In the genomic region with DNA sequence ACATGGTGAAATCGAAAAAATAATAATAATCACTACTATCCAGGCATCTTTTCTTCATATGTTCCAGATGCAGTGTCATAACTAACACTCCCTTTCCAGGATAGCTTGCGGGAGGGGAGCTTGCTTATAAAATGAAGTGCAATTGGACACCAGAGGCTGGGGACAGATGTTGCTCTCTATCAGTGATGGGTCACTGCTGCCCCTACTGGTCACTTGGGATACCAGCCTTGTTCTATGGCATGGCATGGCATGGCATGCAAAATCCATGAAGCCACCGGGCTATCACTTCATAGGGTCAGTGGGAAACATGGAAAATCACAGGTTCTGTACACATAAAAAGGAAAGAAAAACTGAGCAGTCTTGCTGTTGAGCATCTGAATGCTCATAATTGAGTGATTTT, we compare ENCODE assay signal across 8 cellular contexts.
DNase-seq lines count a peak whose midpoint lies in the region; ATAC-seq and TF ChIP-seq lines count a peak whose summit lies in the region.

No MANE protein-coding gene starts in this region.

- no peak overlapping the region for H3K27ac ChIP-seq in CD4-positive, alpha-beta T cell (ENCODE audit: low read depth, low read length)

- H3K9me3 Mint-ChIP-seq in type B pancreatic cell: no peaks in the 10 kb centered on the region
- no peaks in the 10 kb centered on the region for H3K9me3 Mint-ChIP-seq in CD4-positive, alpha-beta T cell

- DNase-seq in CD1c-positive myeloid dendritic cell (ENCODE audit: extremely low spot score): peak; percentile 5
- peak; percentile 7 for DNase-seq in HPDE6-E6E7 (ENCODE audit: extremely low spot score)
- DNase-seq in UCSD-AML1 (lab: John Stamatoyannopoulos, UW; ENCODE audit: unreplicated experiment): peak; percentile 15
- DNase-seq in glomerular visceral epithelial cell (ENCODE audit: extremely low spot score): peak; percentile 17
- DNase-seq in type B pancreatic cell (ENCODE audit: extremely low spot score, unreplicated experiment): no peak
- no peak for DNase-seq in NCI-H187 treated with DMSO at 0.1 percent for 48 hours (lab: John Stamatoyannopoulos, UW)
- no peak for DNase-seq in CD4-positive, alpha-beta T cell

- peak; percentile 68 for TF ChIP-seq CTCF in type B pancreatic cell (conservative IDR thresholded peaks at IDR 0.05)
- no peak for TF ChIP-seq CTCF in CD4-positive, alpha-beta T cell (IDR thresholded peaks at IDR 0.05)

- H3K27ac Mint-ChIP-seq in type B pancreatic cell: no peak overlapping the region
- H3K27ac Mint-ChIP-seq in CD4-positive, alpha-beta T cell: no peak overlapping the region

- no peaks in the 10 kb centered on the region for H3K36me3 Mint-ChIP-seq in type B pancreatic cell
- no peaks in the 10 kb centered on the region for H3K36me3 Mint-ChIP-seq in CD4-positive, alpha-beta T cell (ENCODE audit: low read depth)

- intact Hi-C loops in CD4-positive, alpha-beta T cell (cut with DNase I, micrococcal nuclease): no loop called here

- H3K27me3 ChIP-seq in CD4-positive, alpha-beta T cell (ENCODE audit: control insufficient read depth, insufficient read depth, low read length): no peaks in the 10 kb centered on the region

- H3K4me3 Mint-ChIP-seq in type B pancreatic cell: no peak overlapping the region
- H3K4me3 Mint-ChIP-seq in CD4-positive, alpha-beta T cell: no peak overlapping the region

- CTCF ChIA-PET in CD4-positive, alpha-beta T cell (lab: Charles Lee): no interaction called here

- no peaks in the 10 kb centered on the region for H3K27me3 Mint-ChIP-seq in type B pancreatic cell
- H3K27me3 Mint-ChIP-seq in CD4-positive, alpha-beta T cell: no peaks in the 10 kb centered on the region

- peak; percentile 67 for ATAC-seq in GM18498 (IDR thresholded peaks at IDR 0.05; ENCODE audit: unreplicated experiment)
- ATAC-seq in CD4-positive, alpha-beta T cell (ENCODE audit: poor library complexity): no peak

- POLR2A ChIA-PET in CD4-positive, alpha-beta T cell (lab: Charles Lee): no interaction called here

- H3K9me3 ChIP-seq in CD4-positive, alpha-beta T cell (ENCODE audit: control insufficient read depth, low read length): no peaks in the 10 kb centered on the region

- H3K4me1 Mint-ChIP-seq in type B pancreatic cell (ENCODE audit: unreplicated experiment): no peaks in the 10 kb centered on the region
- H3K4me1 Mint-ChIP-seq in CD4-positive, alpha-beta T cell (ENCODE audit: low read depth): no peaks in the 10 kb centered on the region

Comparison
In these comparisons a context has a peak if more than half of its experiments do, and no peak if none do; other contexts are left out.
1. DNase-seq: peak in CD1c-positive myeloid dendritic cell (single experiment), HPDE6-E6E7 (single experiment), UCSD-AML1 (single experiment) and glomerular visceral epithelial cell (single experiment); none in type B pancreatic cell (single experiment), NCI-H187 treated with DMSO at 0.1 percent for 48 hours (single experiment) and CD4-positive, alpha-beta T cell (0 of 10).